In the genomic region with DNA sequence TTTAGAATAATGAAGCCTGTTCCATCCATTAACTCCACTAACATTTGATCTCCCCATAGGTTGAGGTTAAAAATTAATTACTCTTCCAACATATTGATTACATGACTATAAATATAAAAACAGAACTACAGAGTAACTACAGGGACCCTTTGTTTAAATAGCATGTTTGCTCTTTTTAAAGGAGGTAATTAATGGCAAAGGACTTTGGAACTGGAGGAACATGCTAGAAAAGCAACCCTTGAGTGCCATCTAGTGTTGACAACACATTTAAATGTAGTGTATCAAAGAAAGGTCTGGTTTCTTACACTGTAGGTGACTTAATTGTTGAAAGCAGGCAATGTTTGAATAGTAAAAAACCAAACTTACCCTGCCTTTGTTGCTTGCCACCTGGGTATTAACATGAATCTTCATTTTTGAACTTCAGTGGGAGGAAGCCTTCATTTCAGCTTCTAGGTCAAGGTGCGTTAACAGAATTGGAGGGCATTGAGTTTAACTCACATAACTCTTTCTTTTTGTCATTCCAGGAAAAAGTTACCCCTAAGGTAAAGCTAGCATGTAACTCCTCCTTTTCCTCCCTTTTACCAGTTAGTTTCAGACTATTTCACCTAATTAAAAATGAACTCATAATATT, we compare ENCODE assay signal across 1 cellular context.
TF ChIP-seq lines count a peak whose summit lies in the region.

No MANE protein-coding gene starts in this region.

TF ChIP-seq in HepG2, 621 proteins besides CTCF, POLR2A, EP300 and RAD21 (continued from another document and continues in another):
- TF ChIP-seq RNF2 (conservative IDR thresholded peaks at IDR 0.05; ENCODE audit: low read depth): no peak
- no peak for TF ChIP-seq JUND (CRISPR knock-in tag; IDR thresholded peaks at IDR 0.05)
- peak; percentile 18; the same call in 1 of the 2 replicates for TF ChIP-seq REPIN1 (CRISPR knock-in tag; IDR thresholded peaks at IDR 0.05; ENCODE audit: borderline replicate concordance, low read depth)
- TF ChIP-seq SRSF9 (IDR thresholded peaks at IDR 0.05; ENCODE audit: borderline replicate concordance, insufficient read depth, low read depth, low read length, poor library complexity, severe bottlenecking): no peak
- TF ChIP-seq, protein P1, sequence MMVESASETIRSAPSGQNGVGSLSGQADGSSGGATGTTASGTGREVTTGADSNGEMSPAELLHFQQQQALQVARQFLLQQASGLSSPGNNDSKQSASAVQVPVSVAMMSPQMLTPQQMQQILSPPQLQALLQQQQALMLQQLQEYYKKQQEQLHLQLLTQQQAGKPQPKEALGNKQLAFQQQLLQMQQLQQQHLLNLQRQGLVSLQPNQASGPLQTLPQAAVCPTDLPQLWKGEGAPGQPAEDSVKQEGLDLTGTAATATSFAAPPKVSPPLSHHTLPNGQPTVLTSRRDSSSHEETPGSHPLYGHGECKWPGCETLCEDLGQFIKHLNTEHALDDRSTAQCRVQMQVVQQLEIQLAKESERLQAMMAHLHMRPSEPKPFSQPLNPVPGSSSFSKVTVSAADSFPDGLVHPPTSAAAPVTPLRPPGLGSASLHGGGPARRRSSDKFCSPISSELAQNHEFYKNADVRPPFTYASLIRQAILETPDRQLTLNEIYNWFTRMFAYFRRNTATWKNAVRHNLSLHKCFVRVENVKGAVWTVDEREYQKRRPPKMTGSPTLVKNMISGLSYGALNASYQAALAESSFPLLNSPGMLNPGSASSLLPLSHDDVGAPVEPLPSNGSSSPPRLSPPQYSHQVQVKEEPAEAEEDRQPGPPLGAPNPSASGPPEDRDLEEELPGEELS (CRISPR knock-in tag; IDR thresholded peaks at IDR 0.05): peak; percentile 80
- TF ChIP-seq PRPF4 (IDR thresholded peaks at IDR 0.05; ENCODE audit: low read depth, low read length, poor library complexity, severe bottlenecking): no peak
- no peak for TF ChIP-seq SRF (IDR thresholded peaks at IDR 0.05; ENCODE audit: low read depth, low read length)
- peak; percentile 96 for TF ChIP-seq HNF4G (IDR thresholded peaks at IDR 0.05; ENCODE audit: borderline replicate concordance, low read depth, low read length)
- peak; percentile 63; the same call in 1 of the 2 replicates for TF ChIP-seq HNF4G (CRISPR knock-in tag; IDR thresholded peaks at IDR 0.05; ENCODE audit: borderline replicate concordance, low read depth)
- TF ChIP-seq ZBTB7B (CRISPR knock-in tag; IDR thresholded peaks at IDR 0.05): 0 out of 2 replicates have a peak, but pooled peaks have one; percentile 31
- TF ChIP-seq ZNF562 (CRISPR knock-in tag; IDR thresholded peaks at IDR 0.05; ENCODE audit: borderline replicate concordance): no peak
- TF ChIP-seq, protein P2, sequence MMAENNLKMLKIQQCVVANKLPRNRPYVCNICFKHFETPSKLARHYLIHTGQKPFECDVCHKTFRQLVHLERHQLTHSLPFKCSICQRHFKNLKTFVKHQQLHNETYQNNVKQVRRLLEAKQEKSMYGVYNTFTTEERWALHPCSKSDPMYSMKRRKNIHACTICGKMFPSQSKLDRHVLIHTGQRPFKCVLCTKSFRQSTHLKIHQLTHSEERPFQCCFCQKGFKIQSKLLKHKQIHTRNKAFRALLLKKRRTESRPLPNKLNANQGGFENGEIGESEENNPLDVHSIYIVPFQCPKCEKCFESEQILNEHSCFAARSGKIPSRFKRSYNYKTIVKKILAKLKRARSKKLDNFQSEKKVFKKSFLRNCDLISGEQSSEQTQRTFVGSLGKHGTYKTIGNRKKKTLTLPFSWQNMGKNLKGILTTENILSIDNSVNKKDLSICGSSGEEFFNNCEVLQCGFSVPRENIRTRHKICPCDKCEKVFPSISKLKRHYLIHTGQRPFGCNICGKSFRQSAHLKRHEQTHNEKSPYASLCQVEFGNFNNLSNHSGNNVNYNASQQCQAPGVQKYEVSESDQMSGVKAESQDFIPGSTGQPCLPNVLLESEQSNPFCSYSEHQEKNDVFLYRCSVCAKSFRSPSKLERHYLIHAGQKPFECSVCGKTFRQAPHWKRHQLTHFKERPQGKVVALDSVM (CRISPR knock-in tag; IDR thresholded peaks at IDR 0.05): no peak
- TF ChIP-seq, protein P3, sequence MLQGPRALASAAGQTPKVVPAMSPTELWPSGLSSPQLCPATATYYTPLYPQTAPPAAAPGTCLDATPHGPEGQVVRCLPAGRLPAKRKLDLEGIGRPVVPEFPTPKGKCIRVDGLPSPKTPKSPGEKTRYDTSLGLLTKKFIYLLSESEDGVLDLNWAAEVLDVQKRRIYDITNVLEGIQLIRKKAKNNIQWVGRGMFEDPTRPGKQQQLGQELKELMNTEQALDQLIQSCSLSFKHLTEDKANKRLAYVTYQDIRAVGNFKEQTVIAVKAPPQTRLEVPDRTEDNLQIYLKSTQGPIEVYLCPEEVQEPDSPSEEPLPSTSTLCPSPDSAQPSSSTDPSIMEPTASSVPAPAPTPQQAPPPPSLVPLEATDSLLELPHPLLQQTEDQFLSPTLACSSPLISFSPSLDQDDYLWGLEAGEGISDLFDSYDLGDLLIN (CRISPR knock-in tag; IDR thresholded peaks at IDR 0.05; ENCODE audit: borderline replicate concordance): no peak
- peak; percentile 89 for TF ChIP-seq GATAD2A (CRISPR knock-in tag; IDR thresholded peaks at IDR 0.05)
- no peak for TF ChIP-seq ATF7-NPFF (CRISPR knock-in tag; IDR thresholded peaks at IDR 0.05; ENCODE audit: low read depth)
- TF ChIP-seq, protein P4, sequence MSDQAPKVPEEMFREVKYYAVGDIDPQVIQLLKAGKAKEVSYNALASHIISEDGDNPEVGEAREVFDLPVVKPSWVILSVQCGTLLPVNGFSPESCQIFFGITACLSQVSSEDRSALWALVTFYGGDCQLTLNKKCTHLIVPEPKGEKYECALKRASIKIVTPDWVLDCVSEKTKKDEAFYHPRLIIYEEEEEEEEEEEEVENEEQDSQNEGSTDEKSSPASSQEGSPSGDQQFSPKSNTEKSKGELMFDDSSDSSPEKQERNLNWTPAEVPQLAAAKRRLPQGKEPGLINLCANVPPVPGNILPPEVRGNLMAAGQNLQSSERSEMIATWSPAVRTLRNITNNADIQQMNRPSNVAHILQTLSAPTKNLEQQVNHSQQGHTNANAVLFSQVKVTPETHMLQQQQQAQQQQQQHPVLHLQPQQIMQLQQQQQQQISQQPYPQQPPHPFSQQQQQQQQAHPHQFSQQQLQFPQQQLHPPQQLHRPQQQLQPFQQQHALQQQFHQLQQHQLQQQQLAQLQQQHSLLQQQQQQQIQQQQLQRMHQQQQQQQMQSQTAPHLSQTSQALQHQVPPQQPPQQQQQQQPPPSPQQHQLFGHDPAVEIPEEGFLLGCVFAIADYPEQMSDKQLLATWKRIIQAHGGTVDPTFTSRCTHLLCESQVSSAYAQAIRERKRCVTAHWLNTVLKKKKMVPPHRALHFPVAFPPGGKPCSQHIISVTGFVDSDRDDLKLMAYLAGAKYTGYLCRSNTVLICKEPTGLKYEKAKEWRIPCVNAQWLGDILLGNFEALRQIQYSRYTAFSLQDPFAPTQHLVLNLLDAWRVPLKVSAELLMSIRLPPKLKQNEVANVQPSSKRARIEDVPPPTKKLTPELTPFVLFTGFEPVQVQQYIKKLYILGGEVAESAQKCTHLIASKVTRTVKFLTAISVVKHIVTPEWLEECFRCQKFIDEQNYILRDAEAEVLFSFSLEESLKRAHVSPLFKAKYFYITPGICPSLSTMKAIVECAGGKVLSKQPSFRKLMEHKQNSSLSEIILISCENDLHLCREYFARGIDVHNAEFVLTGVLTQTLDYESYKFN (CRISPR knock-in tag; conservative IDR thresholded peaks at IDR 0.05): peak; percentile 93
- no peak for TF ChIP-seq ZMYM2 (CRISPR knock-in tag; IDR thresholded peaks at IDR 0.05)
- no peak for TF ChIP-seq ZNF17 (CRISPR knock-in tag; IDR thresholded peaks at IDR 0.05)
- no peak for TF ChIP-seq SMARCE1 (IDR thresholded peaks at IDR 0.05; ENCODE audit: borderline replicate concordance)
- TF ChIP-seq, protein P5, sequence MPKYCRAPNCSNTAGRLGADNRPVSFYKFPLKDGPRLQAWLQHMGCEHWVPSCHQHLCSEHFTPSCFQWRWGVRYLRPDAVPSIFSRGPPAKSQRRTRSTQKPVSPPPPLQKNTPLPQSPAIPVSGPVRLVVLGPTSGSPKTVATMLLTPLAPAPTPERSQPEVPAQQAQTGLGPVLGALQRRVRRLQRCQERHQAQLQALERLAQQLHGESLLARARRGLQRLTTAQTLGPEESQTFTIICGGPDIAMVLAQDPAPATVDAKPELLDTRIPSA (CRISPR knock-in tag; IDR thresholded peaks at IDR 0.05; ENCODE audit: borderline replicate concordance): no peak
- TF ChIP-seq GTF2F1 (IDR thresholded peaks at IDR 0.05; ENCODE audit: low read length): no peak
- no peak for TF ChIP-seq ZNF841 (CRISPR knock-in tag; IDR thresholded peaks at IDR 0.05; ENCODE audit: borderline replicate concordance)
- no peak for TF ChIP-seq ZFP90 (CRISPR knock-in tag; IDR thresholded peaks at IDR 0.05; ENCODE audit: borderline replicate concordance)
- no peak for TF ChIP-seq GABPA (IDR thresholded peaks at IDR 0.05; ENCODE audit: low read depth, low read length)
- TF ChIP-seq GABPA (CRISPR knock-in tag; IDR thresholded peaks at IDR 0.05; ENCODE audit: low read depth): no peak
- no peak for TF ChIP-seq ATAD3A (CRISPR knock-in tag; IDR thresholded peaks at IDR 0.05)
- no peak for TF ChIP-seq ZIK1 (CRISPR knock-in tag; IDR thresholded peaks at IDR 0.05; ENCODE audit: borderline replicate concordance, low read depth)
- no peak for TF ChIP-seq ZBTB3 (CRISPR knock-in tag; IDR thresholded peaks at IDR 0.05; ENCODE audit: borderline replicate concordance, low read depth)
- no peak for TF ChIP-seq MTF2 (CRISPR knock-in tag; IDR thresholded peaks at IDR 0.05; ENCODE audit: borderline replicate concordance)
- TF ChIP-seq, protein P6, sequence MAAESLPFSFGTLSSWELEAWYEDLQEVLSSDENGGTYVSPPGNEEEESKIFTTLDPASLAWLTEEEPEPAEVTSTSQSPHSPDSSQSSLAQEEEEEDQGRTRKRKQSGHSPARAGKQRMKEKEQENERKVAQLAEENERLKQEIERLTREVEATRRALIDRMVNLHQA (CRISPR knock-in tag; IDR thresholded peaks at IDR 0.05): no peak
- peak; percentile 64; the same call in 1 of the 2 replicates for TF ChIP-seq BCL6 (CRISPR knock-in tag; IDR thresholded peaks at IDR 0.05)
- TF ChIP-seq MTF1 (CRISPR knock-in tag; IDR thresholded peaks at IDR 0.05): no peak
- no peak for TF ChIP-seq NAIF1 (CRISPR knock-in tag; IDR thresholded peaks at IDR 0.05; ENCODE audit: borderline replicate concordance)
- TF ChIP-seq, protein P7, sequence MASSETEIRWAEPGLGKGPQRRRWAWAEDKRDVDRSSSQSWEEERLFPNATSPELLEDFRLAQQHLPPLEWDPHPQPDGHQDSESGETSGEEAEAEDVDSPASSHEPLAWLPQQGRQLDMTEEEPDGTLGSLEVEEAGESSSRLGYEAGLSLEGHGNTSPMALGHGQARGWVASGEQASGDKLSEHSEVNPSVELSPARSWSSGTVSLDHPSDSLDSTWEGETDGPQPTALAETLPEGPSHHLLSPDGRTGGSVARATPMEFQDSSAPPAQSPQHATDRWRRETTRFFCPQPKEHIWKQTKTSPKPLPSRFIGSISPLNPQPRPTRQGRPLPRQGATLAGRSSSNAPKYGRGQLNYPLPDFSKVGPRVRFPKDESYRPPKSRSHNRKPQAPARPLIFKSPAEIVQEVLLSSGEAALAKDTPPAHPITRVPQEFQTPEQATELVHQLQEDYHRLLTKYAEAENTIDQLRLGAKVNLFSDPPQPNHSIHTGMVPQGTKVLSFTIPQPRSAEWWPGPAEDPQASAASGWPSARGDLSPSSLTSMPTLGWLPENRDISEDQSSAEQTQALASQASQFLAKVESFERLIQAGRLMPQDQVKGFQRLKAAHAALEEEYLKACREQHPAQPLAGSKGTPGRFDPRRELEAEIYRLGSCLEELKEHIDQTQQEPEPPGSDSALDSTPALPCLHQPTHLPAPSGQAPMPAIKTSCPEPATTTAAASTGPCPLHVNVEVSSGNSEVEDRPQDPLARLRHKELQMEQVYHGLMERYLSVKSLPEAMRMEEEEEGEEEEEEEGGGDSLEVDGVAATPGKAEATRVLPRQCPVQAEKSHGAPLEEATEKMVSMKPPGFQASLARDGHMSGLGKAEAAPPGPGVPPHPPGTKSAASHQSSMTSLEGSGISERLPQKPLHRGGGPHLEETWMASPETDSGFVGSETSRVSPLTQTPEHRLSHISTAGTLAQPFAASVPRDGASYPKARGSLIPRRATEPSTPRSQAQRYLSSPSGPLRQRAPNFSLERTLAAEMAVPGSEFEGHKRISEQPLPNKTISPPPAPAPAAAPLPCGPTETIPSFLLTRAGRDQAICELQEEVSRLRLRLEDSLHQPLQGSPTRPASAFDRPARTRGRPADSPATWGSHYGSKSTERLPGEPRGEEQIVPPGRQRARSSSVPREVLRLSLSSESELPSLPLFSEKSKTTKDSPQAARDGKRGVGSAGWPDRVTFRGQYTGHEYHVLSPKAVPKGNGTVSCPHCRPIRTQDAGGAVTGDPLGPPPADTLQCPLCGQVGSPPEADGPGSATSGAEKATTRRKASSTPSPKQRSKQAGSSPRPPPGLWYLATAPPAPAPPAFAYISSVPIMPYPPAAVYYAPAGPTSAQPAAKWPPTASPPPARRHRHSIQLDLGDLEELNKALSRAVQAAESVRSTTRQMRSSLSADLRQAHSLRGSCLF (CRISPR knock-in tag; IDR thresholded peaks at IDR 0.05; ENCODE audit: borderline replicate concordance): no peak
- 0 out of 2 replicates have a peak, but pooled peaks have one; percentile 61 for TF ChIP-seq DPF2 (CRISPR knock-in tag; IDR thresholded peaks at IDR 0.05; ENCODE audit: borderline replicate concordance, low read depth)
- no peak; the same call in 1 of the 2 replicates for TF ChIP-seq KDM4B (CRISPR knock-in tag; IDR thresholded peaks at IDR 0.05)
- no peak for TF ChIP-seq TEAD3 (CRISPR knock-in tag; optimal IDR thresholded peaks at IDR 0.05; ENCODE audit: borderline replicate concordance)
- no peak for TF ChIP-seq ZNF329 (CRISPR knock-in tag; IDR thresholded peaks at IDR 0.05; ENCODE audit: low read depth)
- TF ChIP-seq, protein P8, sequence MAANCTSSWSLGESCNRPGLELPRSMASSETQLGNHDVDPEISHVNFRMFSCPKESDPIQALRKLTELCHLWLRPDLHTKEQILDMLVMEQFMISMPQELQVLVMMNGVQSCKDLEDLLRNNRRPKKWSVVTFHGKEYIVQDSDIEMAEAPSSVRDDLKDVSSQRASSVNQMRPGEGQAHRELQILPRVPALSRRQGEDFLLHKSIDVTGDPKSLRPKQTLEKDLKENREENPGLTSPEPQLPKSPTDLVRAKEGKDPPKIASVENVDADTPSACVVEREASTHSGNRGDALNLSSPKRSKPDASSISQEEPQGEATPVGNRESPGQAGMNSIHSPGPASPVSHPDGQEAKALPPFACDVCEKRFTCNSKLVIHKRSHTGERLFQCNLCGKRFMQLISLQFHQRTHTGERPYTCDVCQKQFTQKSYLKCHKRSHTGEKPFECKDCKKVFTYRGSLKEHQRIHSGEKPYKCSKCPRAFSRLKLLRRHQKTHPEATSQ (CRISPR knock-in tag; IDR thresholded peaks at IDR 0.05; ENCODE audit: borderline replicate concordance): no peak
- TF ChIP-seq, protein P9, sequence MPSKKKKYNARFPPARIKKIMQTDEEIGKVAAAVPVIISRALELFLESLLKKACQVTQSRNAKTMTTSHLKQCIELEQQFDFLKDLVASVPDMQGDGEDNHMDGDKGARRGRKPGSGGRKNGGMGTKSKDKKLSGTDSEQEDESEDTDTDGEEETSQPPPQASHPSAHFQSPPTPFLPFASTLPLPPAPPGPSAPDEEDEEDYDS (CRISPR knock-in tag; IDR thresholded peaks at IDR 0.05): no peak
- TF ChIP-seq, protein P10, sequence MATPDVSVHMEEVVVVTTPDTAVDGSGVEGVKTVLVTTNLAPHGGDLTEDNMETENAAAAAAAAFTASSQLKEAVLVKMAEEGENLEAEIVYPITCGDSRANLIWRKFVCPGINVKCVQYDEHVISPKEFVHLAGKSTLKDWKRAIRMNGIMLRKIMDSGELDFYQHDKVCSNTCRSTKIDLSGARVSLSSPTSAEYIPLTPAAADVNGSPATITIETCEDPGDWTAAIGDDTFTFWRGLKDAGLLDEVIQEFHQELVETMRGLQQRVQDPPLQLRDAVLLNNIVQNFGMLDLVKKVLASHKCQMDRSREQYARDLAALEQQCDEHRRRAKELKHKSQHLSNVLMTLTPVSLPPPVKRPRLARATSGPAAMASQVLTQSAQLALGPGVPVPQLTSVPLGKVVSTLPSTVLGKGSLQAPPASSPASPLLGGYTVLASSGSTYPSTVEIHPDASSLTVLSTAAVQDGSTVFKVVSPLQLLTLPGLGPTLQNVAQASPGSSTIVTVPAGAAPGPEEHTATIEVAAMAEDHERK (CRISPR knock-in tag; IDR thresholded peaks at IDR 0.05; ENCODE audit: low read depth): no peak
